Comparison of ENCODE assay signal across 29 cellular contexts in the genomic region with DNA sequence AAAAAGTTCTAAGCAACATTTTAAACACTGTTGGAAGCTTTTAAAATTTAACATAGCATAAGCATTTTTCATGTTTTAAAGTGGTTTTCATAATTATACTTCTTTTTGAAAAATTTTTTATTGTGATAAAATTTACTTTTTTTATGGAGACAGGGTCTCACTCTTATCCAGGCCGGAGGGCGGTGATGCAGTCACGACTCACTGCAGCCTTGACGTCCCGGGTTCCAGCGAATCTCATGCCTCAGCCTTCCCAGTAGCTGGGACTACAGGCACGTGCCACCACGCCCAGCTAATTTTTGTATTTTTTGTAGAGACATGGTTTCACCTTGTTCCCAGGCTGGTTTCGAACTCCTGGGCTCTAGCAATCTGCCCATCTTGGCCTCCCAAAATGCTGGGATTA.
"Had no signal": no experiment of that assay in that cellular context is flagged by ENCODE, and none has a peak within 500 bp of the region (broad histone marks: within the 10 kb centered on the region; RNA-seq: fewer than 3 reads in every experiment).

No MANE protein-coding gene starts in this region.

- ATAC-seq: activated CD4-positive, alpha-beta T cell treated with anti-CD3 and anti-CD28 coated beads for 36 hours; activated CD4-positive, CD25-positive, alpha-beta regulatory T cell treated with anti-CD3 and anti-CD28 coated beads, Interleukin-2, amount 50 U/mL, for 24 hours; activated CD8-positive, alpha-beta T cell treated with anti-CD3 and anti-CD28 coated beads, Interleukin-2, amount 10 ng/mL, durations not matched to agents 7 days and 5 days; K562; WTC11 had no signal

- H3K4me3 ChIP-seq: ascending aorta, breast epithelium, K562, SJSA1 had no signal

- H3K9ac ChIP-seq: SK-N-SH had no signal

- H3K4me2 ChIP-seq: SK-N-SH had no signal

- DNase-seq: activated CD4-positive, alpha-beta T cell treated with anti-CD3 and anti-CD28 coated beads for 36 hours; activated CD4-positive, alpha-beta T cell treated with anti-CD3 and anti-CD28 coated beads, Interleukin-2, amount 10 ng/mL, durations not matched to agents 7 days and 5 days; activated CD4-positive, alpha-beta T cell treated with anti-CD3 and anti-CD28 coated beads, Interleukin-2, amount 50 U/mL, for 48 hours; activated CD8-positive, alpha-beta T cell treated with anti-CD3 and anti-CD28 coated beads, Interleukin-2, amount 10 ng/mL, durations not matched to agents 7 days and 5 days; activated gamma-delta T cell; activated naive CD4-positive, alpha-beta T cell treated with Interleukin-2 at 50 U/mL for 16 hours; activated naive CD8-positive, alpha-beta T cell treated with anti-CD3 and anti-CD28 coated beads, Interleukin-2, amount 10 ng/mL, durations not matched to agents 7 days and 5 days; activated T-cell treated with anti-CD3 and anti-CD28 coated beads, Interleukin-2, amount 50 U/mL, for 24 hours; amygdala; MM.1S; MV-4-11; NCI-H1092; NCI-H1436 treated with DMSO at 0.1 percent for 48 hours; NCI-H1694 treated with DMSO at 0.1 percent for 48 hours; NCI-H2029; NCI-H2107; NCI-H2171; NCI-H510A; NCI-H526; NCI-H748 treated with DMSO at 0.1 percent for 48 hours; RPMI8226; SHP77 treated with DMSO at 0.1 percent for 48 hours; SK-N-SH had no signal

- H3K9me3 ChIP-seq: ascending aorta, breast epithelium, SJSA1, SK-N-SH had no signal

- H3K27ac ChIP-seq: ascending aorta, breast epithelium, SJSA1 had no signal

- H3K4me1 ChIP-seq: breast epithelium, SJSA1 had no signal

- H3K36me3 ChIP-seq: ascending aorta, breast epithelium had no signal

- H3K27me3 ChIP-seq: ascending aorta, breast epithelium, SJSA1 had no signal

- H3K9me2 ChIP-seq: SK-N-SH had no signal
